ENCODE assay signal across 22 cellular contexts in the genomic region with DNA sequence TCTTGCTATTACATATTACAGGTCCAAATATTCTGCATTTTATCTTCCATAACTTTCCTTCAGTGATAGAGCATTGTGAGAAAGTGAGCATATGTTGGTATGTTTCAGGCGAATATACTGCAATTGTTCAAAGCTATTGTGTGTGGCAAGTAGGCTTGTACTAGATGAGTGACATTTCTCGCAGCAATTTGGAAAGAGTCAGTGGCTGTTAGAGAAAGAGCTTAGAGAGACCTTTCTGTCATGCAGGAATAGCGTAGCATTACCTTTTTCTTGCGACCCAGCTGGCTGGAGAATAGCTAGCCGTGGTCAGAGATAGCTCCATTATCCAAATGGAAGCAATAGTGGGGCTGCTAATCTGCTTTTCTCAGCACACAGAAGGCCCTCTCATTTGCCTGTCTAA.
"Had no signal": no experiment of that assay in that cellular context is flagged by ENCODE, and none has a peak within 500 bp of the region (broad histone marks: within the 10 kb centered on the region; RNA-seq: fewer than 3 reads in every experiment).

No MANE protein-coding gene starts in this region.

- DNase-seq: dermis blood vessel endothelial cell; effector memory CD4-positive, alpha-beta T cell; foreskin keratinocyte; heart right ventricle; hippocampal formation; left cardiac atrium; left lung; mesenchymal stem cell; mucosa of descending colon; naive thymus-derived CD4-positive, alpha-beta T cell; stimulated activated CD4-positive, alpha-beta T cell treated with anti-CD3 and anti-CD28 coated beads, Interleukin-12 subunit alpha, Interleukin-12 subunit beta, amount 100 ng/mL, for 4 hours; stimulated activated CD4-positive, alpha-beta T cell treated with anti-CD3 and anti-CD28 coated beads, Interleukin-1b, Interleukin-23, amount 100 ng/mL, for 48 hours; stimulated activated CD4-positive, alpha-beta T cell treated with anti-CD3 and anti-CD28 coated beads, Interleukin-4, amount 100 ng/mL, for 1 hour; stimulated activated CD8-positive, alpha-beta memory T cell treated with anti-CD3 and anti-CD28 coated beads, Interleukin-4, amount 100 ng/mL, for 48 hours; stimulated activated naive CD4-positive, alpha-beta T cell; stimulated activated naive CD8-positive, alpha-beta T cell treated with anti-CD3 and anti-CD28 coated beads, Interleukin-15, amount 100 ng/mL, for 72 hours; transverse colon; upper lobe of right lung; uterus had no signal

- H3K9me3 Mint-ChIP-seq: mesothelial cell of epicardium, nephron had no signal

- H3K4me1 Mint-ChIP-seq: naive thymus-derived CD4-positive, alpha-beta T cell; nephron; stimulated activated naive CD8-positive, alpha-beta T cell treated with anti-CD3 and anti-CD28 coated beads, Interleukin-15, amount 100 ng/mL, for 72 hours had no signal

- H3K36me3 Mint-ChIP-seq: mesothelial cell of epicardium; naive thymus-derived CD4-positive, alpha-beta T cell had no signal

- H3K27me3 Mint-ChIP-seq: naive thymus-derived CD4-positive, alpha-beta T cell; progenitor cell of endocrine pancreas; stimulated activated naive CD8-positive, alpha-beta T cell treated with anti-CD3 and anti-CD28 coated beads, Interleukin-15, amount 100 ng/mL, for 72 hours had no signal

- H3K27ac Mint-ChIP-seq: mesothelial cell of epicardium; naive thymus-derived CD4-positive, alpha-beta T cell; nephron; progenitor cell of endocrine pancreas; stimulated activated naive CD8-positive, alpha-beta T cell treated with anti-CD3 and anti-CD28 coated beads, Interleukin-15, amount 100 ng/mL, for 72 hours had no signal

- H3K4me3 Mint-ChIP-seq: mesothelial cell of epicardium; naive thymus-derived CD4-positive, alpha-beta T cell; nephron; stimulated activated naive CD8-positive, alpha-beta T cell treated with anti-CD3 and anti-CD28 coated beads, Interleukin-15, amount 100 ng/mL, for 72 hours had no signal
